ENCODE assay signal across 1 cellular context in genomic region chr2:105396254-105397024, GRCh38.
A peak's percentile ranks its signal among the peaks of the same experiment; 100 is the strongest.
TF ChIP-seq lines count a peak whose summit lies in the region.

No MANE protein-coding gene starts in this region.

TF ChIP-seq in SK-N-SH, 30 proteins besides CTCF, POLR2A, EP300 and RAD21 (continued from another document):
- TF ChIP-seq IRF3 (IDR thresholded peaks at IDR 0.05; ENCODE audit: low read depth, low read length) (no peak), MEF2A (IDR thresholded peaks at IDR 0.05; ENCODE audit: borderline replicate concordance, low read depth) (no peak), EZH2phosphoT487 (IDR thresholded peaks at IDR 0.05; ENCODE audit: borderline replicate concordance, low read depth) (no peak)
- TF ChIP-seq, protein P1, sequence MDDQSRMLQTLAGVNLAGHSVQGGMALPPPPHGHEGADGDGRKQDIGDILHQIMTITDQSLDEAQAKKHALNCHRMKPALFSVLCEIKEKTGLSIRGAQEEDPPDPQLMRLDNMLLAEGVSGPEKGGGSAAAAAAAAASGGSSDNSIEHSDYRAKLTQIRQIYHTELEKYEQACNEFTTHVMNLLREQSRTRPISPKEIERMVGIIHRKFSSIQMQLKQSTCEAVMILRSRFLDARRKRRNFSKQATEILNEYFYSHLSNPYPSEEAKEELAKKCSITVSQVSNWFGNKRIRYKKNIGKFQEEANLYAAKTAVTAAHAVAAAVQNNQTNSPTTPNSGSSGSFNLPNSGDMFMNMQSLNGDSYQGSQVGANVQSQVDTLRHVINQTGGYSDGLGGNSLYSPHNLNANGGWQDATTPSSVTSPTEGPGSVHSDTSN (IDR thresholded peaks at IDR 0.05), result peak; percentile 66
TF ChIP-seq in SK-N-SH: peak in this region for 10.
